8 cellular contexts compared by ENCODE assay signal in genomic region chr10:63166742-63167258, GRCh38. TPM values are rescaled to one million over a fixed set of nuclear protein-coding genes. Genes with fewer than 3 reads are reported as not detected.
DNase-seq lines count a peak whose midpoint lies in the region; ATAC-seq and TF ChIP-seq lines count a peak whose summit lies in the region.

No MANE protein-coding gene starts in this region.

- H3K9ac ChIP-seq in neural cell (ENCODE audit: low read length): no peak overlapping the region

- H3K4me3 ChIP-seq in fibroblast of pulmonary artery (replicated peaks; ENCODE audit: low read depth, low read length) (no peak overlapping the region), neural cell (ENCODE audit: low read length) (no peak overlapping the region)

- no peak overlapping the region for H3K27ac ChIP-seq in neural cell (ENCODE audit: low read length)

- no peaks in the 10 kb centered on the region for H3K9me3 ChIP-seq in neural cell (ENCODE audit: low read length)

- ATAC-seq in GM21717 (IDR thresholded peaks at IDR 0.05; ENCODE audit: unreplicated experiment): peak; percentile 47
- no peak for ATAC-seq in GM21786 (IDR thresholded peaks at IDR 0.05; ENCODE audit: unreplicated experiment)

- H3K79me2 ChIP-seq in neural cell (replicated peaks; ENCODE audit: insufficient read depth, low read length): no peaks in the 10 kb centered on the region

- no peaks in the 10 kb centered on the region for H3K9me2 ChIP-seq in neural cell (ENCODE audit: insufficient read depth, low read length)

- no peak overlapping the region for H2AFZ ChIP-seq in neural cell (ENCODE audit: low read depth, low read length)

- no peak overlapping the region for H3K4me2 ChIP-seq in neural cell (ENCODE audit: low read length)

- peaks cover 5% of the 10 kb centered on the region for H3K36me3 ChIP-seq in neural cell (ENCODE audit: insufficient read depth, low read length)

- no peak for TF ChIP-seq EP300 in neural cell (conservative IDR thresholded peaks at IDR 0.05; ENCODE audit: poor library complexity, severe bottlenecking)

- no peaks in the 10 kb centered on the region for H3K27me3 ChIP-seq in neural cell (ENCODE audit: insufficient read depth, low read depth, low read length)

- TF ChIP-seq CTCF in fibroblast of pulmonary artery (IDR thresholded peaks at IDR 0.05; ENCODE audit: low read length, missing control alignments) (peak; percentile 87), neural cell (IDR thresholded peaks at IDR 0.05; ENCODE audit: poor library complexity, severe bottlenecking) (peak; percentile 84)

- peak; percentile 15 for DNase-seq in DMS79 treated with DMSO at 0.1 percent for 48 hours (lab: John Stamatoyannopoulos, UW)
- no peak for DNase-seq in DMS79 (lab: John Stamatoyannopoulos, UW)
- DNase-seq in NCI-H1105 (lab: John Stamatoyannopoulos, UW): peak; percentile 23
- peak in 3 of 5 donors; percentile 17 to 65 (median 26) for DNase-seq in T-helper 1 cell
- peak; percentile 93 for DNase-seq in fibroblast of pulmonary artery (ENCODE audit: low read depth)

- no peaks in the 10 kb centered on the region for H3F3A ChIP-seq in neural cell (ENCODE audit: insufficient read depth, low read length, poor library complexity, severe bottlenecking)

- TF ChIP-seq RAD21 in neural cell (conservative IDR thresholded peaks at IDR 0.05): peak; percentile 79

- no peaks in the 10 kb centered on the region for H4K20me1 ChIP-seq in neural cell (ENCODE audit: insufficient read depth)

TF ChIP-seq in neural cell, 6 proteins besides CTCF, POLR2A, EP300 and RAD21:
- TF ChIP-seq EZH2 (IDR thresholded peaks at IDR 0.05; ENCODE audit: borderline replicate concordance, insufficient read depth, low read length, poor library complexity, severe bottlenecking) (no peak), MXI1 (conservative IDR thresholded peaks at IDR 0.05; ENCODE audit: poor library complexity, severe bottlenecking) (no peak), SMC3 (conservative IDR thresholded peaks at IDR 0.05; ENCODE audit: poor library complexity) (peak; percentile 85), POLR2AphosphoS5 (IDR thresholded peaks at IDR 0.05) (no peak)

RNA-seq across cellular contexts. Expression of gene NRBF2, which starts 33.7 kb away (rescaled TPM):
- 29.1 and 32.7 TPM in 2 replicates for polyA plus RNA-seq in neural cell
- 29.0 and 30.3 TPM in 2 replicates for polyA minus RNA-seq in neural cell
